ENCODE assay signal across 8 cellular contexts in genomic region chr7:86904949-86905834, GRCh38.
DNase-seq lines count a peak whose midpoint lies in the region; ATAC-seq and TF ChIP-seq lines count a peak whose summit lies in the region.
"Had no signal": no experiment of that assay in that cellular context is flagged by ENCODE, and none has a peak within 500 bp of the region (broad histone marks: within the 10 kb centered on the region; RNA-seq: fewer than 3 reads in every experiment).

No MANE protein-coding gene starts in this region.

- no peak overlapping the region for H3K27ac Mint-ChIP-seq in activated CD4-positive, alpha-beta memory T cell treated with anti-CD3 and anti-CD28 coated beads, Interleukin-2, amount 10 ng/mL, durations not matched to agents 7 days and 5 days

- POLR2A ChIA-PET in activated CD4-positive, alpha-beta memory T cell treated with anti-CD3 and anti-CD28 coated beads, Interleukin-2, amount 10 ng/mL, durations not matched to agents 7 days and 5 days (lab: Charles Lee): no interaction called here

- H3K36me3 Mint-ChIP-seq in activated CD4-positive, alpha-beta memory T cell treated with anti-CD3 and anti-CD28 coated beads, Interleukin-2, amount 10 ng/mL, durations not matched to agents 7 days and 5 days (ENCODE audit: low read depth): no peaks in the 10 kb centered on the region

- no peak overlapping the region for H2AK5ac ChIP-seq in neuronal stem cell (ENCODE audit: low read depth, low read length)

- no peak overlapping the region for H3K27ac ChIP-seq in colonic mucosa
- no peak overlapping the region for H3K27ac ChIP-seq in neuronal stem cell (replicated peaks; ENCODE audit: low read length)

- H3K4me1 Mint-ChIP-seq in activated CD4-positive, alpha-beta memory T cell treated with anti-CD3 and anti-CD28 coated beads, Interleukin-2, amount 10 ng/mL, durations not matched to agents 7 days and 5 days: no peaks in the 10 kb centered on the region

- no peak overlapping the region for H4K8ac ChIP-seq in neuronal stem cell (ENCODE audit: low read depth, low read length)

- no peak overlapping the region for H4K91ac ChIP-seq in neuronal stem cell (ENCODE audit: low read depth, low read length, poor library complexity)

- ATAC-seq in GM21390 (IDR thresholded peaks at IDR 0.05; ENCODE audit: unreplicated experiment): peak; percentile 49
- ATAC-seq in GM21360 (IDR thresholded peaks at IDR 0.05; ENCODE audit: unreplicated experiment): no peak
- ATAC-seq: right cardiac atrium had no signal

- no peaks in the 10 kb centered on the region for H3K79me1 ChIP-seq in neuronal stem cell (ENCODE audit: low read depth, low read length)

- H2BK12ac ChIP-seq in neuronal stem cell (ENCODE audit: low read length): no peak overlapping the region

- no peak overlapping the region for H3K18ac ChIP-seq in neuronal stem cell (ENCODE audit: low read length)

- CTCF ChIA-PET in activated CD4-positive, alpha-beta memory T cell treated with anti-CD3 and anti-CD28 coated beads, Interleukin-2, amount 10 ng/mL, durations not matched to agents 7 days and 5 days (lab: Charles Lee): interaction anchor here (0.6 to 1.4 kb wide), 11 partner anchors 11 to 607 kb away, joined by 3 to 6 read pairs (median 3); no protein-coding TSS in a partner anchor

- H3K4me3 ChIP-seq in colonic mucosa (no peak overlapping the region), neuronal stem cell (ENCODE audit: low read length in 2 of 2) (no peak overlapping the region)

- peak; percentile 59 for TF ChIP-seq CTCF in colonic mucosa (IDR thresholded peaks at IDR 0.05)

- H2BK15ac ChIP-seq in neuronal stem cell (ENCODE audit: low read length): no peak overlapping the region

- H3K9me3 Mint-ChIP-seq in activated CD4-positive, alpha-beta memory T cell treated with anti-CD3 and anti-CD28 coated beads, Interleukin-2, amount 10 ng/mL, durations not matched to agents 7 days and 5 days: no peaks in the 10 kb centered on the region

- WGBS in neuronal stem cell (ENCODE audit: extremely low coverage in 2 of 2, insufficient read length in 2 of 2, insufficient replicate concordance in 1 of 2), 2 donors: no CpG with 5 or more reads among the region's 3 CpGs

- no peak overlapping the region for H2BK5ac ChIP-seq in neuronal stem cell (ENCODE audit: low read length)

- no peak overlapping the region for H3K14ac ChIP-seq in neuronal stem cell (ENCODE audit: low read length)

- H3K9me3 ChIP-seq in colonic mucosa (no peaks in the 10 kb centered on the region), neuronal stem cell (replicated peaks in 1 of 2; ENCODE audit: control insufficient read depth in 2 of 2, insufficient read depth in 1 of 2, low read depth in 1 of 2, low read length in 2 of 2) (no peaks in the 10 kb centered on the region)

- no peaks in the 10 kb centered on the region for H3K36me3 ChIP-seq in colonic mucosa
- H3K36me3 ChIP-seq in neuronal stem cell (replicated peaks in 1 of 2; ENCODE audit: control insufficient read depth in 2 of 2, insufficient read depth in 2 of 2, low read length in 2 of 2): peaks cover 0 to 4% of the 10 kb centered on the region in 2 donors

- H3K9ac ChIP-seq in colonic mucosa (ENCODE audit: low read depth in 2 of 2, low read length in 2 of 2): no peak overlapping the region
- H3K9ac ChIP-seq in neuronal stem cell (ENCODE audit: low read depth, low read length, poor library complexity): no peak overlapping the region

- no peak overlapping the region for H3K4me2 ChIP-seq in neuronal stem cell (ENCODE audit: insufficient read depth, low read length, poor library complexity, severe bottlenecking)

- no peak overlapping the region for H2AFZ ChIP-seq in neuronal stem cell (ENCODE audit: low read length)

- no peaks in the 10 kb centered on the region for H3K27me3 Mint-ChIP-seq in activated CD4-positive, alpha-beta memory T cell treated with anti-CD3 and anti-CD28 coated beads, Interleukin-2, amount 10 ng/mL, durations not matched to agents 7 days and 5 days

- no peak overlapping the region for H3K4me3 Mint-ChIP-seq in activated CD4-positive, alpha-beta memory T cell treated with anti-CD3 and anti-CD28 coated beads, Interleukin-2, amount 10 ng/mL, durations not matched to agents 7 days and 5 days

- intact Hi-C loops in colonic mucosa (cut with DNase I): loop anchor here (5.0 kb wide), 1 partner anchor 1018 kb away; no protein-coding TSS in a partner anchor

- H3K23ac ChIP-seq in neuronal stem cell (ENCODE audit: low read depth, low read length, poor library complexity): no peak overlapping the region

- no peak overlapping the region for H2BK120ac ChIP-seq in neuronal stem cell (ENCODE audit: low read depth, low read length)

- no peaks in the 10 kb centered on the region for H3K27me3 ChIP-seq in colonic mucosa
- no peaks in the 10 kb centered on the region for H3K27me3 ChIP-seq in neuronal stem cell (ENCODE audit: control insufficient read depth in 3 of 3, insufficient read depth in 3 of 3, low read depth in 1 of 3, low read length in 3 of 3)

- H3K4me1 ChIP-seq in colonic mucosa (no peaks in the 10 kb centered on the region), neuronal stem cell (ENCODE audit: control insufficient read depth in 2 of 2, insufficient read depth in 1 of 2, low read depth in 1 of 2, low read length in 2 of 2) (no peaks in the 10 kb centered on the region)

- no peak overlapping the region for H3K4ac ChIP-seq in neuronal stem cell (ENCODE audit: low read length)

- DNase-seq in DMS79 treated with DMSO at 0.1 percent for 48 hours (lab: John Stamatoyannopoulos, UW) (peak; percentile 41), NCI-H2029 (lab: John Stamatoyannopoulos, UW) (peak; percentile 24), colonic mucosa (peak; percentile 22), neuronal stem cell (ENCODE audit: low spot score) (peak; percentile 18)
- DNase-seq in activated CD4-positive, alpha-beta memory T cell treated with anti-CD3 and anti-CD28 coated beads, Interleukin-2, amount 10 ng/mL, durations not matched to agents 7 days and 5 days: no peak
